Comparison of ENCODE assay signal across 12 cellular contexts in the genomic region with DNA sequence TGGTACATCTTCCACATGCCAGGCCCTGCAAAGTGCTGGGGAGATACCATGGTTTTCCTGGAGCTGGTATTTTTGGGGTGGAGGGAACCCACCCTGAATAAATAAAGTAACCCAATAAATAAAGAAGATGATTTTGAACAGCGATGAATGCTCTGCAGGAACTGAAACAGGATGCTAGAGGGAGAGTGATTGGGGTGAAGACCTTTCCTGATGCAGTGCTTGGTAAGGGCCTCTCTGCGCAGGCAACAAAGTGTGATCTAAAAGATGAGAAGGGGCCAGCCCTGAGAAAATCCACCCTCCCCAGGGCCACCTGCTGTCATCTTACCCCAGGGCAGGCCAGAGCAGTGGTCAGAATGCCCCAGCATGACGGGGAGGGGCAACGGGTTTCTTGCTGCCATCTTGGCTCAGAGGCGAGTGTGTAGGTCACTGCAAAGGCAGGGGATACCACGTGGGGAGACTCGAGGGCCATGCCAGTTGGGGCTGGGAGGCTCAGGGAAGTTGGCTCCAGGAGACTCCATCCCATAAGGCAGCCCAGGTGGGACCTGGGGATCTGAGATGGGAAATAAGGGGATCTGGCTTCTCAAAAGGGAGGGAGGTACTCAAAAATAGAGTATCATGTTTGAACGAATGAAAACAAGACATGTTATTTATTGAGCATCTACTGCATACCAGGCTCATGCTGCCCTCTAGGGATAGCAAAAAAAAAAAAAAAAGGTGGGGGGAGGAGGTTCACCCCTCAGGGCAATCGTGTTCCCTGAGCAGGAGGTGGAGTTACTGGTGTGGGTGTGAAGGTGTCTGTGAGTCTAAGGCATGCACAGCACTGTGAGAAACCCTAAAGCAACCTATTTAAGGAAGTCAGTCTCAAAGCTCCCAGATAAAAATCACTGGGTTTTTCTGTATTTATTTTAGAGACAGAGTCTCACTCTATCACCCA. TPM values are rescaled to one million over a fixed set of nuclear protein-coding genes. Genes with fewer than 3 reads are reported as not detected.
DNase-seq lines count a peak whose midpoint lies in the region; ATAC-seq and TF ChIP-seq lines count a peak whose summit lies in the region.
"Had no signal": no experiment of that assay in that cellular context is flagged by ENCODE, and none has a peak within 500 bp of the region (broad histone marks: within the 10 kb centered on the region; RNA-seq: fewer than 3 reads in every experiment).

No MANE protein-coding gene starts in this region.

- peak overlapping the region in 1 of 2 experiments; percentile 31 for H2BK12ac ChIP-seq in mesenchymal stem cell (ENCODE audit: low read length in 2 of 2)

- no peak overlapping the region for H3K4me3 Mint-ChIP-seq in activated CD8-positive, alpha-beta T cell treated with anti-CD3 and anti-CD28 coated beads, Interleukin-2, amount 10 ng/mL, durations not matched to agents 7 days and 5 days

- H2BK120ac ChIP-seq in mesenchymal stem cell (ENCODE audit: low read depth, low read length): no peak overlapping the region

- H2AFZ ChIP-seq in mesenchymal stem cell (ENCODE audit: low read depth, low read length): no peak overlapping the region

- no peak overlapping the region for H2BK15ac ChIP-seq in mesenchymal stem cell (ENCODE audit: low read depth, poor library complexity, severe bottlenecking)

- intact Hi-C loops in vagina (cut with DNase I): loop anchor here (2.0 to 10.0 kb wide), 2 partner anchors 24 to 48 kb away; no protein-coding TSS in a partner anchor

- H3K36me3 Mint-ChIP-seq in activated CD8-positive, alpha-beta T cell treated with anti-CD3 and anti-CD28 coated beads, Interleukin-2, amount 10 ng/mL, durations not matched to agents 7 days and 5 days (ENCODE audit: low read depth): no peaks in the 10 kb centered on the region

- H3K23ac ChIP-seq in mesenchymal stem cell (ENCODE audit: low read length in 2 of 2): no peak overlapping the region

- H3K4me1 Mint-ChIP-seq in activated CD8-positive, alpha-beta T cell treated with anti-CD3 and anti-CD28 coated beads, Interleukin-2, amount 10 ng/mL, durations not matched to agents 7 days and 5 days (ENCODE audit: low read depth): peaks cover 12% of the 10 kb centered on the region

- peaks cover 5% of the 10 kb centered on the region for H3K27me3 Mint-ChIP-seq in activated CD8-positive, alpha-beta T cell treated with anti-CD3 and anti-CD28 coated beads, Interleukin-2, amount 10 ng/mL, durations not matched to agents 7 days and 5 days (ENCODE audit: low read depth)

- TF ChIP-seq CTCF in HEK293 (tag by site-specific recombination; IDR thresholded peaks at IDR 0.05) (no peak), suprapubic skin (IDR thresholded peaks at IDR 0.05) (no peak), vagina (IDR thresholded peaks at IDR 0.05) (no peak)

- H3K79me1 ChIP-seq in mesenchymal stem cell (replicated peaks; ENCODE audit: low read length, poor library complexity, severe bottlenecking): no peaks in the 10 kb centered on the region

- TF ChIP-seq EP300 in suprapubic skin (IDR thresholded peaks at IDR 0.05): no peak

- H3K18ac ChIP-seq in mesenchymal stem cell (ENCODE audit: low read depth in 1 of 2, low read length in 2 of 2): no peak overlapping the region

- no peaks in the 10 kb centered on the region for H3K9me3 Mint-ChIP-seq in activated CD8-positive, alpha-beta T cell treated with anti-CD3 and anti-CD28 coated beads, Interleukin-2, amount 10 ng/mL, durations not matched to agents 7 days and 5 days (ENCODE audit: insufficient read depth)

- no peak overlapping the region for H3K4me2 ChIP-seq in mesenchymal stem cell (ENCODE audit: low read length, poor library complexity, severe bottlenecking)

- no peak for TF ChIP-seq POLR2A in suprapubic skin (IDR thresholded peaks at IDR 0.05)
- no peak for TF ChIP-seq POLR2A in vagina (IDR thresholded peaks at IDR 0.05)

- H2BK5ac ChIP-seq in mesenchymal stem cell (ENCODE audit: low read depth, low read length, poor library complexity, severe bottlenecking): no peak overlapping the region

- H3K27ac Mint-ChIP-seq in activated CD8-positive, alpha-beta T cell treated with anti-CD3 and anti-CD28 coated beads, Interleukin-2, amount 10 ng/mL, durations not matched to agents 7 days and 5 days: no peak overlapping the region

- H3K9me3 ChIP-seq in HEK293 (ENCODE audit: control insufficient read depth, insufficient read depth, low read depth, low read length) (no peaks in the 10 kb centered on the region), mesenchymal stem cell (ENCODE audit: control insufficient read depth, low read length) (no peaks in the 10 kb centered on the region), suprapubic skin (no peaks in the 10 kb centered on the region), vagina (no peaks in the 10 kb centered on the region)
- H3K9me3 ChIP-seq: colonic mucosa had no signal

- 76% methylated on average over 8 of the region's 9 CpGs for WGBS in mesenchymal stem cell
- 62% methylated on average over 9 of the region's 9 CpGs for WGBS in suprapubic skin

- no peak overlapping the region for H4K8ac ChIP-seq in mesenchymal stem cell (ENCODE audit: low read length)

- H3K9ac ChIP-seq in mesenchymal stem cell (ENCODE audit: low read length): no peak overlapping the region

- H3K4me3 ChIP-seq in HEK293 (ENCODE audit: low read depth, low read length) (no peak overlapping the region), mesenchymal stem cell (ENCODE audit: insufficient read depth in 1 of 2, low read depth in 1 of 2, low read length in 2 of 2) (no peak overlapping the region), suprapubic skin (no peak overlapping the region), vagina (no peak overlapping the region)
- H3K4me3 ChIP-seq: colonic mucosa had no signal

- POLR2A ChIA-PET in HEK293 (lab: Yijun Ruan, JAX): no interaction called here
- POLR2A ChIA-PET in activated CD8-positive, alpha-beta T cell treated with anti-CD3 and anti-CD28 coated beads, Interleukin-2, amount 10 ng/mL, durations not matched to agents 7 days and 5 days (lab: Charles Lee): interaction anchor here (0.5 kb wide), 1 partner anchor 78 kb away, joined by 3 read pairs; no protein-coding TSS in a partner anchor

- CTCF ChIA-PET in HEK293 (lab: Yijun Ruan, JAX): interaction anchor here (0.6 to 4.7 kb wide), 13 partner anchors 12 to 215 kb away, joined by 3 to 47 read pairs (median 4); a partner anchor contains a TSS
- CTCF ChIA-PET in activated CD8-positive, alpha-beta T cell treated with anti-CD3 and anti-CD28 coated beads, Interleukin-2, amount 10 ng/mL, durations not matched to agents 7 days and 5 days (lab: Charles Lee): interaction anchor here (0.8 to 3.0 kb wide), 15 partner anchors 10 to 215 kb away, joined by 3 to 11 read pairs (median 3); no protein-coding TSS in a partner anchor

- no peaks in the 10 kb centered on the region for H3K4me1 ChIP-seq in HEK293 (ENCODE audit: control insufficient read depth, insufficient read depth, low read length)
- peaks cover 2% of the 10 kb centered on the region for H3K4me1 ChIP-seq in mesenchymal stem cell (ENCODE audit: control insufficient read depth, insufficient read depth, low read depth, low read length)
- H3K4me1 ChIP-seq in suprapubic skin: peaks cover 13% of the 10 kb centered on the region
- H3K4me1 ChIP-seq in vagina: no peaks in the 10 kb centered on the region
- H3K4me1 ChIP-seq: colonic mucosa had no signal

- H3K27me3 ChIP-seq in mesenchymal stem cell (ENCODE audit: control insufficient read depth in 1 of 2, insufficient read depth in 1 of 2, low read length in 2 of 2) (peaks cover 0 to 6% of the 10 kb centered on the region in 2 experiments), suprapubic skin (no peaks in the 10 kb centered on the region), vagina (no peaks in the 10 kb centered on the region)
- H3K27me3 ChIP-seq: colonic mucosa had no signal

- H3K36me3 ChIP-seq in HEK293 (ENCODE audit: control insufficient read depth in 2 of 2, insufficient read depth in 1 of 2, low read length in 2 of 2): no peaks in the 10 kb centered on the region
- H3K36me3 ChIP-seq in mesenchymal stem cell (ENCODE audit: control insufficient read depth in 1 of 2, insufficient read depth in 2 of 2, low read depth in 1 of 2, low read length in 2 of 2): no peaks in the 10 kb centered on the region
- H3K36me3 ChIP-seq in suprapubic skin: no peaks in the 10 kb centered on the region
- no peaks in the 10 kb centered on the region for H3K36me3 ChIP-seq in vagina
- H3K36me3 ChIP-seq: colonic mucosa had no signal

- no peak overlapping the region for H3K27ac ChIP-seq in HEK293 (ENCODE audit: extremely low read depth, low read depth, low read length)
- no peak overlapping the region for H3K27ac ChIP-seq in mesenchymal stem cell (ENCODE audit: low read length, poor library complexity, severe bottlenecking)
- H3K27ac ChIP-seq in suprapubic skin: no peak overlapping the region
- H3K27ac ChIP-seq in vagina: no peak overlapping the region
- H3K27ac ChIP-seq: colonic mucosa had no signal

- peak overlapping the region; percentile 14 for H4K91ac ChIP-seq in mesenchymal stem cell (ENCODE audit: low read length)

- no peak overlapping the region for H3K14ac ChIP-seq in mesenchymal stem cell (ENCODE audit: low read length in 2 of 2)

- no peak overlapping the region for H2AK5ac ChIP-seq in mesenchymal stem cell (ENCODE audit: low read length, severe bottlenecking)

- ATAC-seq in activated CD8-positive, alpha-beta T cell treated with anti-CD3 and anti-CD28 coated beads, Interleukin-2, amount 10 ng/mL, durations not matched to agents 7 days and 5 days: peak; percentile 45

- peak; percentile 31 for DNase-seq in NOMO-1 treated with DMSO at 0.1 percent for 48 hours (lab: John Stamatoyannopoulos, UW; ENCODE audit: unreplicated experiment)
- no peak for DNase-seq in NOMO-1 (lab: John Stamatoyannopoulos, UW; ENCODE audit: unreplicated experiment in 2 of 2)
- no peak for DNase-seq in activated CD8-positive, alpha-beta T cell treated with anti-CD3 and anti-CD28 coated beads, Interleukin-2, amount 10 ng/mL, durations not matched to agents 7 days and 5 days
- no peak for DNase-seq in mesenchymal stem cell
- no peak for DNase-seq in suprapubic skin (ENCODE audit: low spot score in 2 of 2)
- no peak for DNase-seq in occipital lobe (lab: John Stamatoyannopoulos, UW)
- DNase-seq in vagina (ENCODE audit: extremely low spot score in 2 of 2): no peak
- DNase-seq: colonic mucosa, NCI-H2029 had no signal

- no peak overlapping the region for H3K4ac ChIP-seq in mesenchymal stem cell (ENCODE audit: low read depth in 1 of 2, low read length in 2 of 2)

RNA-seq across cellular contexts. Expression of a gene that starts 2.8 kb away (rescaled TPM):
- total RNA-seq in activated CD8-positive, alpha-beta T cell treated with anti-CD3 and anti-CD28 coated beads, Interleukin-2, amount 10 ng/mL, durations not matched to agents 7 days and 5 days: not detected
- not detected for polyA plus RNA-seq in mesenchymal stem cell (2013, experiment 1 of 2)
- polyA plus RNA-seq in mesenchymal stem cell (2013, experiment 2 of 2): not detected
- total RNA-seq in suprapubic skin (not detected), occipital lobe (0.62 TPM), vagina (not detected)
- total RNA-seq: colonic mucosa, kidney epithelial cell, urinary bladder had no signal

RNA-seq across cellular contexts. Expression of a gene that starts 11.0 kb away (rescaled TPM):
- not detected for total RNA-seq in activated CD8-positive, alpha-beta T cell treated with anti-CD3 and anti-CD28 coated beads, Interleukin-2, amount 10 ng/mL, durations not matched to agents 7 days and 5 days
- 3.4 TPM for polyA plus RNA-seq in mesenchymal stem cell (2013, experiment 1 of 2)
- 4.0 TPM for polyA plus RNA-seq in mesenchymal stem cell (2013, experiment 2 of 2)
- total RNA-seq in suprapubic skin (1 to 10 TPM; 1.9 to 7.0 (median 3.3) TPM), occipital lobe (not detected), vagina (19.4 TPM)
- total RNA-seq: kidney epithelial cell had no signal

RNA-seq across cellular contexts. Expression of a gene that starts 15.0 kb away (rescaled TPM):
- total RNA-seq in activated CD8-positive, alpha-beta T cell treated with anti-CD3 and anti-CD28 coated beads, Interleukin-2, amount 10 ng/mL, durations not matched to agents 7 days and 5 days: not detected
- polyA plus RNA-seq in mesenchymal stem cell (2013, experiment 1 of 2): 0.19 TPM
- polyA plus RNA-seq in mesenchymal stem cell (2013, experiment 2 of 2): 0.16 TPM
- total RNA-seq in suprapubic skin (1 to 10 TPM in 1 of 4 donors, under 1 TPM in 2, not detected in 1; 0.23 to 1.9 (median 0.51) TPM), occipital lobe (not detected), vagina (0.25 TPM)
- total RNA-seq: kidney epithelial cell, urinary bladder had no signal

RNA-seq across cellular contexts. Expression of a gene that starts 30.9 kb away (rescaled TPM):
- total RNA-seq in activated CD8-positive, alpha-beta T cell treated with anti-CD3 and anti-CD28 coated beads, Interleukin-2, amount 10 ng/mL, durations not matched to agents 7 days and 5 days: 10 to 100 TPM; 32.3 to 33.3 TPM
- 17.2 TPM for polyA plus RNA-seq in mesenchymal stem cell (2013, experiment 1 of 2)
- 16.9 TPM for polyA plus RNA-seq in mesenchymal stem cell (2013, experiment 2 of 2)
- 10 to 100 TPM; 27.2 to 44.4 (median 34.1) TPM for total RNA-seq in suprapubic skin
- total RNA-seq in occipital lobe: 38.8 TPM
- total RNA-seq in vagina: 38.5 TPM

RNA-seq across cellular contexts. Expression of a gene that starts 36.8 kb away (rescaled TPM):
- not detected for total RNA-seq in activated CD8-positive, alpha-beta T cell treated with anti-CD3 and anti-CD28 coated beads, Interleukin-2, amount 10 ng/mL, durations not matched to agents 7 days and 5 days
- 0.43 TPM for polyA plus RNA-seq in mesenchymal stem cell (2013, experiment 1 of 2)
- 0.32 TPM for polyA plus RNA-seq in mesenchymal stem cell (2013, experiment 2 of 2)
- under 1 TPM in 1 of 4 donors, not detected in 3; 0.42 TPM for total RNA-seq in suprapubic skin
- 0.16 TPM for total RNA-seq in occipital lobe
- total RNA-seq in vagina: not detected
